In genomic region chr19:14086098-14086497, GRCh38 we compare ENCODE assay signal across 1 cellular context.
TF ChIP-seq lines count a peak whose summit lies in the region.

No MANE protein-coding gene starts in this region.

TF ChIP-seq in K562, 482 proteins besides CTCF, POLR2A, EP300 and RAD21:
- 0 out of 2 replicates have a peak, but pooled peaks have one; percentile 3 for TF ChIP-seq DPF2 (IDR thresholded peaks at IDR 0.05)
- no peak for TF ChIP-seq CSDE1 (IDR thresholded peaks at IDR 0.05)
- TF ChIP-seq GTF3C2 (IDR thresholded peaks at IDR 0.05; ENCODE audit: borderline replicate concordance, extremely low read depth, insufficient read length): no peak
- TF ChIP-seq USF1 (CRISPR knock-in tag; IDR thresholded peaks at IDR 0.05): no peak
- TF ChIP-seq KDM5B (IDR thresholded peaks at IDR 0.05; ENCODE audit: insufficient replicate concordance, low read depth, low read length): no peak
- peak; percentile 80; the same call in 1 of the 2 replicates for TF ChIP-seq ZKSCAN1 (IDR thresholded peaks at IDR 0.05; ENCODE audit: low read depth, low read length)
- TF ChIP-seq HINFP (tag; conservative IDR thresholded peaks at IDR 0.05; ENCODE audit: low read depth): no peak
- no peak for TF ChIP-seq SETDB1 (IDR thresholded peaks at IDR 0.05; ENCODE audit: low read length)
TF ChIP-seq in K562: peak in this region for 2.
